Comparison of ENCODE assay signal across 16 cellular contexts in the genomic region with DNA sequence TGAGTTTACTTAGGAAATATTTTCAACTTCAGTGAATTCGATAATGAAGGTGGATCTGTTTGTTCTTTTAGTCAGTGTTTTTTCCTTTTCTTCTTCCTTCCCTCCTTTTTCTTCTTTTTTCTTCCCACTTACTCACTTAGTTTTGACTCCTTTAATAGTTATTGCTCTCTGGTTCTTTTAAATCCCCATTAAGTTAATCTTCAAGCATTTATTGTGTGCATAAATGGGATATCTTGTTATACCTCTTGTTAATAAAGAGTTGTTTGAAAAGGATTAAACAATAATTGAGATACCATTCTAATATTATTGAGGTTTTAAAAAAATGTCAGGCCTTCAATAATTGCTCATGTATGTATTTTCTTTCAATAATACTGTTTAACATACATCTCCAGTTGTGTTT. TPM values are rescaled to one million over a fixed set of nuclear protein-coding genes. Genes with fewer than 3 reads are reported as not detected.
DNase-seq lines count a peak whose midpoint lies in the region; ATAC-seq and TF ChIP-seq lines count a peak whose summit lies in the region.
"Had no signal": no experiment of that assay in that cellular context is flagged by ENCODE, and none has a peak within 500 bp of the region (broad histone marks: within the 10 kb centered on the region; RNA-seq: fewer than 3 reads in every experiment).

No MANE protein-coding gene starts in this region.

- H3K36me3 Mint-ChIP-seq in MCF 10A (ENCODE audit: insufficient read depth, unreplicated experiment) (peaks cover 23% of the 10 kb centered on the region), WTC11 (0 out of 2 replicates have a peak, but pooled peaks cover 4% of the 10 kb centered on the region)

- H3K27me3 Mint-ChIP-seq in MCF 10A (ENCODE audit: insufficient read depth, unreplicated experiment): no peaks in the 10 kb centered on the region
- no peaks in the 10 kb centered on the region for H3K27me3 Mint-ChIP-seq in WTC11 (ENCODE audit: low read depth)
- H3K27me3 Mint-ChIP-seq: B cell had no signal

- H3K4me3 Mint-ChIP-seq in MCF 10A (ENCODE audit: unreplicated experiment) (no peak overlapping the region), WTC11 (no peak overlapping the region)
- H3K4me3 Mint-ChIP-seq: B cell had no signal

- POLR2A ChIA-PET in MCF 10A (lab: Yijun Ruan, JAX): interaction anchor here (0.9 to 3.1 kb wide), 5 partner anchors 8 to 20 kb away, joined by 3 to 40 read pairs (median 8); partner anchors contain the start of gene STAM
- POLR2A ChIA-PET in WTC11 (lab: Charles Lee): no interaction called here

- CTCF ChIA-PET in MCF 10A (lab: Yijun Ruan, JAX) (no interaction called here), WTC11 (lab: Charles Lee) (no interaction called here)

- H3K4me1 ChIP-seq in breast epithelium (no peaks in the 10 kb centered on the region), esophagus muscularis mucosa (peaks cover 0 to 11% (median 4%) of the 10 kb centered on the region in 4 donors)

- H3K4me3 ChIP-seq in breast epithelium (no peak overlapping the region), esophagus muscularis mucosa (no peak overlapping the region)

- H3K9me3 ChIP-seq in breast epithelium: no peaks in the 10 kb centered on the region
- H3K9me3 ChIP-seq in esophagus muscularis mucosa: no peaks in the 10 kb centered on the region

- WGBS in esophagus muscularis mucosa: 80% methylated on average over 1 of the region's 1 CpG

- no peak for TF ChIP-seq CTCF in MCF 10A (IDR thresholded peaks at IDR 0.05; ENCODE audit: unreplicated experiment)
- no peak for TF ChIP-seq CTCF in breast epithelium (IDR thresholded peaks at IDR 0.05)
- no peak for TF ChIP-seq CTCF in WTC11 (IDR thresholded peaks at IDR 0.05)
- no peak for TF ChIP-seq CTCF in esophagus muscularis mucosa (IDR thresholded peaks at IDR 0.05)

- no peaks in the 10 kb centered on the region for H3K9me3 Mint-ChIP-seq in MCF 10A (ENCODE audit: unreplicated experiment)
- H3K9me3 Mint-ChIP-seq in WTC11: 0 out of 2 replicates have a peak, but pooled peaks cover 2% of the 10 kb centered on the region

- peaks cover 24% of the 10 kb centered on the region for H3K4me1 Mint-ChIP-seq in MCF 10A (ENCODE audit: insufficient read depth, unreplicated experiment)
- H3K4me1 Mint-ChIP-seq in WTC11: peaks cover 13% of the 10 kb centered on the region

- no peak for ATAC-seq in WTC11
- ATAC-seq: PC-3 had no signal

- intact Hi-C loops in MCF 10A (cut with micrococcal nuclease): no loop called here
- intact Hi-C loops in breast epithelium (cut with DNase I; ENCODE audit: low total_unique reads): no loop called here
- intact Hi-C loops in esophagus muscularis mucosa (cut with DNase I): no loop called here

- H3K27ac ChIP-seq in breast epithelium (no peak overlapping the region), esophagus muscularis mucosa (replicated peaks in 1 of 4) (no peak overlapping the region)

- DNase-seq in MCF 10A (ENCODE audit: unreplicated experiment) (no peak), breast epithelium (ENCODE audit: low spot score in 2 of 2) (no peak), WTC11 (ENCODE audit: low spot score) (no peak), erythroblast (lab: John Stamatoyannopoulos, UW) (peak; percentile 39 to 75), islet precursor cell (no peak), anterior cingulate cortex (lab: John Stamatoyannopoulos, UW) (no peak), esophagus muscularis mucosa (ENCODE audit: extremely low spot score) (no peak)
- DNase-seq: DMS153, EL, KG1, MM.1S, NCI-H1105, NCI-H1694 treated with DMSO at 0.1 percent for 48 hours, NCI-H446, PC-3 had no signal

- H3K27ac Mint-ChIP-seq in MCF 10A (ENCODE audit: low read depth, unreplicated experiment) (peak overlapping the region; percentile 22), WTC11 (peak overlapping the region; percentile 34; the same call in 1 of the 2 replicates)
- H3K27ac Mint-ChIP-seq: B cell had no signal

- BruUV-seq in MCF 10A (replicated peaks; lab: Mats Ljungman, UMichigan): no TSS peak

- no peak for TF ChIP-seq EP300 in esophagus muscularis mucosa (IDR thresholded peaks at IDR 0.05)

- no peaks in the 10 kb centered on the region for H3K27me3 ChIP-seq in breast epithelium
- H3K27me3 ChIP-seq in esophagus muscularis mucosa: no peaks in the 10 kb centered on the region

- H3K36me3 ChIP-seq in breast epithelium: no peaks in the 10 kb centered on the region
- peaks cover 0 to 14% (median 4%) of the 10 kb centered on the region in 4 donors for H3K36me3 ChIP-seq in esophagus muscularis mucosa

- TF ChIP-seq POLR2A in breast epithelium (IDR thresholded peaks at IDR 0.05) (no peak), erythroblast (IDR thresholded peaks at IDR 0.05; ENCODE audit: low read length) (no peak), esophagus muscularis mucosa (IDR thresholded peaks at IDR 0.05; ENCODE audit: low read depth) (no peak)

TF ChIP-seq in WTC11, 78 proteins besides CTCF, POLR2A, EP300 and RAD21:
- TF ChIP-seq PRRX2 (CRISPR knock-in tag; IDR thresholded peaks at IDR 0.05): no peak
- no peak for TF ChIP-seq ZNF671 (CRISPR knock-in tag; IDR thresholded peaks at IDR 0.05)
- TF ChIP-seq TCF7 (CRISPR knock-in tag; IDR thresholded peaks at IDR 0.05; ENCODE audit: low read depth): no peak
- TF ChIP-seq NFATC4 (CRISPR knock-in tag; IDR thresholded peaks at IDR 0.05): no peak
- TF ChIP-seq ARID4B (CRISPR knock-in tag; IDR thresholded peaks at IDR 0.05; ENCODE audit: borderline replicate concordance): no peak

RNA-seq across cellular contexts. Expression of gene STAM, which starts 19.5 kb away (rescaled TPM):
- total RNA-seq in MCF 10A (2022) (35.4 and 55.5 TPM in 2 replicates), breast epithelium (10 to 100 TPM; 19.0 to 25.2 (median 22.7) TPM), WTC11 (2021) (20.7 to 24.2 TPM (median 22.9 TPM) in 3 replicates), esophagus muscularis mucosa (10 to 100 TPM; 15.6 to 18.8 (median 17.4) TPM)

RNA-seq across cellular contexts. Expression of gene HACD1, which starts 46.3 kb away (rescaled TPM):
- total RNA-seq in MCF 10A (2022) (29.6 and 34.2 TPM in 2 replicates), breast epithelium (10 to 100 TPM; 13.1 to 60.3 (median 13.2) TPM), WTC11 (2021) (18.6 to 23.2 TPM (median 21.2 TPM) in 3 replicates), esophagus muscularis mucosa (10 to 100 TPM; 51.9 to 79.9 (median 71.2) TPM)

Comparison
In these comparisons a context has a peak if more than half of its experiments do, and no peak if none do; other contexts are left out.
1. DNase-seq: peak in erythroblast (2 of 2); none in MCF 10A (single experiment), breast epithelium (0 of 2), WTC11 (single experiment), islet precursor cell (single experiment), anterior cingulate cortex (0 of 58) and esophagus muscularis mucosa (single experiment).